Comparison of ENCODE assay signal across 8 cellular contexts in genomic region chr3:17741621-17742091, GRCh38. TPM values are rescaled to one million over a fixed set of nuclear protein-coding genes. Genes with fewer than 3 reads are reported as not detected.
DNase-seq lines count a peak whose midpoint lies in the region; ATAC-seq and TF ChIP-seq lines count a peak whose summit lies in the region.

No MANE protein-coding gene starts in this region.

- H3K27ac ChIP-seq in angular gyrus (ENCODE audit: low read depth, low read length) (peak overlapping the region; percentile 88), right lobe of liver (peak overlapping the region; percentile 95 to 97 (median 96)), tibial artery (peak overlapping the region; percentile 97 to 98)

- no peak for ATAC-seq in right lobe of liver
- no peak for ATAC-seq in HG03520 (IDR thresholded peaks at IDR 0.05; ENCODE audit: unreplicated experiment)

- H3K9me3 ChIP-seq in right lobe of liver (no peaks in the 10 kb centered on the region), tibial artery (no peaks in the 10 kb centered on the region)

- WGBS in right lobe of liver (ENCODE audit: insufficient coverage, low coverage, low lambda C conversion rate, missing lambda C conversion rate), result under 1% methylated on average over 14 of the region's 17 CpGs

- peaks cover 0 to 28% (median 13%) of the 10 kb centered on the region in 4 donors for H3K4me1 ChIP-seq in right lobe of liver
- H3K4me1 ChIP-seq in tibial artery, result peaks cover 0 to 28% (median 16%) of the 10 kb centered on the region in 4 donors

- intact Hi-C loops in right lobe of liver (cut with DNase I), result no loop called here
- intact Hi-C loops in tibial artery (cut with DNase I; ENCODE audit: low total_unique reads), result no loop called here

- TF ChIP-seq POLR2A in right lobe of liver (IDR thresholded peaks at IDR 0.05), result no peak

- no peaks in the 10 kb centered on the region for H3K27me3 ChIP-seq in right lobe of liver
- H3K27me3 ChIP-seq in tibial artery, result no peaks in the 10 kb centered on the region

- H3K36me3 ChIP-seq in right lobe of liver (no peaks in the 10 kb centered on the region), tibial artery (no peaks in the 10 kb centered on the region)

- DNase-seq in DMS114 treated with DMSO at 0.1 percent for 48 hours (lab: John Stamatoyannopoulos, UW; ENCODE audit: unreplicated experiment) (peak; percentile 47), LoVo (ENCODE audit: low spot score) (peak; percentile 77), right lobe of liver (no peak), tibial artery (no peak), germinal center (ENCODE audit: low spot score) (no peak)
- no peak for DNase-seq in central memory CD4-positive, alpha-beta T cell

- TF ChIP-seq CTCF in right lobe of liver (IDR thresholded peaks at IDR 0.05), result no peak
- TF ChIP-seq CTCF in tibial artery (IDR thresholded peaks at IDR 0.05), result no peak

- peak overlapping the region; percentile 54 to 97 (median 94) for H3K4me3 ChIP-seq in right lobe of liver
- H3K4me3 ChIP-seq in tibial artery, result peak overlapping the region; percentile 73 to 89

RNA-seq across cellular contexts. Expression of gene TBC1D5, which starts 0.8 kb away (rescaled TPM):
- total RNA-seq in right lobe of liver, result 10 to 100 TPM; 21.5 to 33.4 (median 27.7) TPM

Comparison
In these comparisons a context has a peak if more than half of its experiments do, and no peak if none do; other contexts are left out.
1. DNase-seq: peak in DMS114 treated with DMSO at 0.1 percent for 48 hours (single experiment) and LoVo (single experiment); none in right lobe of liver (0 of 3), tibial artery (0 of 2), central memory CD4-positive, alpha-beta T cell (single experiment) and germinal center (single experiment).
2. Peak in every context shown above with its lines, with median percentiles within 50 percentile points of each other: H3K27ac ChIP-seq.